Comparison of ENCODE assay signal across 19 cellular contexts in genomic region chr18:29862824-29863223, GRCh38.
DNase-seq lines count a peak whose midpoint lies in the region; ATAC-seq, FAIRE-seq and TF ChIP-seq lines count a peak whose summit lies in the region.
"Had no signal": no experiment of that assay in that cellular context is flagged by ENCODE, and none has a peak within 500 bp of the region (broad histone marks: within the 10 kb centered on the region; RNA-seq: fewer than 3 reads in every experiment).

No MANE protein-coding gene starts in this region.

- no peaks in the 10 kb centered on the region for H3K9me3 ChIP-seq in H9 (ENCODE audit: control insufficient read depth, low read depth, low read length)
- no peaks in the 10 kb centered on the region for H3K9me3 ChIP-seq in H1 (ENCODE audit: insufficient read depth in 2 of 2, low read depth in 1 of 2, low read length in 1 of 2)
- H3K9me3 ChIP-seq in iPS-18a (ENCODE audit: control insufficient read depth, low read depth, low read length) = no peaks in the 10 kb centered on the region
- H3K9me3 ChIP-seq: A549 had no signal

- TF ChIP-seq EP300 in H1 (IDR thresholded peaks at IDR 0.05; ENCODE audit: borderline replicate concordance in 1 of 2, low read depth in 2 of 2, low read length in 2 of 2) = no peak

- no peak overlapping the region for H4K5ac ChIP-seq in H9 (ENCODE audit: insufficient read length, low read depth, low read length)
- no peak overlapping the region for H4K5ac ChIP-seq in H1 (ENCODE audit: insufficient read length, low read depth, low read length)

- FAIRE-seq in H1 (lab: Jason Lieb, UNC) = peak; percentile 75
- FAIRE-seq: A549, GM12878, GM19239 had no signal

- H2BK20ac ChIP-seq in H9 (ENCODE audit: low read depth, low read length, poor library complexity, severe bottlenecking) (no peak overlapping the region), H1 (ENCODE audit: low read length) (no peak overlapping the region)

- peaks cover 15% of the 10 kb centered on the region for H3K27me3 Mint-ChIP-seq in H9 (ENCODE audit: low read depth)
- no peaks in the 10 kb centered on the region for H3K27me3 Mint-ChIP-seq in activated CD4-positive, alpha-beta memory T cell treated with anti-CD3 and anti-CD28 coated beads, Interleukin-2, amount 10 ng/mL, durations not matched to agents 7 days and 5 days
- H3K27me3 Mint-ChIP-seq: CD4-positive, alpha-beta T cell had no signal

- no peak for TF ChIP-seq RAD21 in H1 (IDR thresholded peaks at IDR 0.05 in 1 of 2, conservative IDR thresholded peaks at IDR 0.05 in 1 of 2; ENCODE audit: low read depth in 2 of 2, low read length in 2 of 2)

- H3K9ac ChIP-seq in H9 (ENCODE audit: extremely low read depth, insufficient read length, low read length) = no peak overlapping the region
- no peak overlapping the region for H3K9ac ChIP-seq in H1 (replicated peaks in 1 of 4; ENCODE audit: extremely low read depth in 1 of 4, low read depth in 3 of 4, low read length in 3 of 4)
- H3K9ac ChIP-seq in iPS-18a (ENCODE audit: low read length) = no peak overlapping the region

- H3K4me2 ChIP-seq in H9 (ENCODE audit: insufficient read depth, insufficient read length, low read length) (peak overlapping the region; percentile 21), H1 (ENCODE audit: insufficient read depth in 1 of 2, low read depth in 2 of 2, low read length in 2 of 2) (peak overlapping the region; percentile 40 to 51; a peak in 3 of 4 replicates)
- H3K4me2 ChIP-seq: A549 had no signal

- H3K27ac ChIP-seq in H9 (ENCODE audit: insufficient read length, low read depth, low read length) = no peak overlapping the region
- H3K27ac ChIP-seq in H1 (ENCODE audit: low read depth, low read length) = no peak overlapping the region
- H3K27ac ChIP-seq in iPS-18a (ENCODE audit: low read length) = no peak overlapping the region
- H3K27ac ChIP-seq: 22Rv1, A549, C4-2B had no signal

- H3K18ac ChIP-seq in H9 (ENCODE audit: insufficient read length, low read depth, low read length) = no peak overlapping the region
- no peak overlapping the region for H3K18ac ChIP-seq in H1 (ENCODE audit: extremely low read depth, low read length)

- H3K27me3 ChIP-seq in H9 (ENCODE audit: insufficient read depth, low read length) = no peaks in the 10 kb centered on the region
- no peaks in the 10 kb centered on the region for H3K27me3 ChIP-seq in H1 (replicated peaks in 1 of 4; ENCODE audit: control insufficient read depth in 3 of 4, extremely low read depth in 1 of 4, insufficient read depth in 3 of 4, low read length in 3 of 4)
- peaks cover 16% of the 10 kb centered on the region for H3K27me3 ChIP-seq in iPS-18a (ENCODE audit: control insufficient read depth, insufficient read depth, low read length)

- H2AFZ ChIP-seq in H9 (ENCODE audit: low read length) (no peak overlapping the region), H1 (ENCODE audit: low read length) (no peak overlapping the region)

- H3K79me2 ChIP-seq in H9 (ENCODE audit: insufficient read depth, low read length) (no peaks in the 10 kb centered on the region), H1 (ENCODE audit: control insufficient read depth in 1 of 2, insufficient read depth in 2 of 2, low read length in 2 of 2) (no peaks in the 10 kb centered on the region)

- H3K56ac ChIP-seq in H9 (ENCODE audit: insufficient read length, low read depth, low read length) (no peak overlapping the region), H1 (replicated peaks; ENCODE audit: insufficient read length, low read depth, low read length) (no peak overlapping the region)

- WGBS in H9 (ENCODE audit: extremely low coverage, insufficient read length, low lambda C conversion rate) = no CpG with 5 or more reads among the region's 1 CpG
- WGBS in H1 (ENCODE audit: extremely low coverage in 1 of 2, insufficient coverage in 1 of 2, insufficient read length in 1 of 2, insufficient replicate concordance in 2 of 2, low coverage in 1 of 2, low lambda C conversion rate in 2 of 2, missing lambda C conversion rate in 1 of 2), 2 experiments = 30% methylated on average over 1 of the region's 1 CpG; no CpG with 5 or more reads in 1 of the 2 experiments

- no peaks in the 10 kb centered on the region for H3K36me3 Mint-ChIP-seq in H9 (ENCODE audit: insufficient read depth in 1 of 3, low read depth in 3 of 3)
- H3K36me3 Mint-ChIP-seq in activated CD4-positive, alpha-beta memory T cell treated with anti-CD3 and anti-CD28 coated beads, Interleukin-2, amount 10 ng/mL, durations not matched to agents 7 days and 5 days (ENCODE audit: low read depth) = no peaks in the 10 kb centered on the region

- H3K23me2 ChIP-seq in H9 (ENCODE audit: insufficient read length, low read depth, low read length, poor library complexity, severe bottlenecking) (no peaks in the 10 kb centered on the region), H1 (ENCODE audit: low read depth, low read length) (no peaks in the 10 kb centered on the region)

- H3K4me3 ChIP-seq in H1 (ENCODE audit: extremely low read depth in 1 of 4, insufficient read depth in 2 of 4, low read depth in 3 of 4, low read length in 4 of 4) (no peak overlapping the region), iPS-18a (ENCODE audit: low read length) (peak overlapping the region; percentile 6)
- H3K4me3 ChIP-seq: A549, GM12878 had no signal

- H3K79me1 ChIP-seq in H9 (ENCODE audit: insufficient read depth, low read depth, low read length, poor library complexity, severe bottlenecking) (no peaks in the 10 kb centered on the region), H1 (ENCODE audit: low read depth, low read length) (no peaks in the 10 kb centered on the region)

- no peak overlapping the region for H4K91ac ChIP-seq in H9 (ENCODE audit: insufficient read length, low read depth, low read length)
- no peak overlapping the region for H4K91ac ChIP-seq in H1 (replicated peaks; ENCODE audit: insufficient read length, low read length)

- no peak overlapping the region for H3K23ac ChIP-seq in H9 (ENCODE audit: insufficient read length, low read depth, low read length)
- H3K23ac ChIP-seq in H1 (ENCODE audit: insufficient read length) = no peak overlapping the region

- H4K8ac ChIP-seq in H9 (replicated peaks; ENCODE audit: insufficient read length, low read depth, low read length) (no peak overlapping the region), H1 (ENCODE audit: extremely low read depth, insufficient read depth, low read length) (no peak overlapping the region)

- no peak overlapping the region for H3T11ph ChIP-seq in H9 (ENCODE audit: low read length)

- ATAC-seq in left ventricle myocardium superior = no peak
- ATAC-seq: A549, GM12878 had no signal

- H2AK5ac ChIP-seq in H9 (ENCODE audit: insufficient read length, low read length) (no peak overlapping the region), H1 (ENCODE audit: low read depth, low read length) (no peak overlapping the region)

- H2BK5ac ChIP-seq in H9 (ENCODE audit: insufficient read length, low read length) (no peak overlapping the region), H1 (ENCODE audit: low read depth, low read length) (no peak overlapping the region)

- POLR2A ChIA-PET in H1 (lab: Charles Lee; ENCODE audit: partially characterized antibody) = no interaction called here
- POLR2A ChIA-PET in activated CD4-positive, alpha-beta memory T cell treated with anti-CD3 and anti-CD28 coated beads, Interleukin-2, amount 10 ng/mL, durations not matched to agents 7 days and 5 days (lab: Charles Lee) = no interaction called here

- H3K4me1 Mint-ChIP-seq in H9 = peaks cover 11% of the 10 kb centered on the region in 2 experiments
- H3K4me1 Mint-ChIP-seq in activated CD4-positive, alpha-beta memory T cell treated with anti-CD3 and anti-CD28 coated beads, Interleukin-2, amount 10 ng/mL, durations not matched to agents 7 days and 5 days = no peaks in the 10 kb centered on the region

- H3K27ac Mint-ChIP-seq in H9 = no peak overlapping the region
- no peak overlapping the region for H3K27ac Mint-ChIP-seq in activated CD4-positive, alpha-beta memory T cell treated with anti-CD3 and anti-CD28 coated beads, Interleukin-2, amount 10 ng/mL, durations not matched to agents 7 days and 5 days
- H3K27ac Mint-ChIP-seq: CD4-positive, alpha-beta T cell had no signal

- H2BK15ac ChIP-seq in H9 (ENCODE audit: low read depth, low read length) (no peak overlapping the region), H1 (ENCODE audit: low read length) (no peak overlapping the region)

- no peaks in the 10 kb centered on the region for H3K9me3 Mint-ChIP-seq in H9
- H3K9me3 Mint-ChIP-seq in activated CD4-positive, alpha-beta memory T cell treated with anti-CD3 and anti-CD28 coated beads, Interleukin-2, amount 10 ng/mL, durations not matched to agents 7 days and 5 days = peaks cover 3% of the 10 kb centered on the region

- H2BK12ac ChIP-seq in H9 (ENCODE audit: insufficient read length, low read depth, low read length) (no peak overlapping the region), H1 (ENCODE audit: low read depth, low read length) (no peak overlapping the region)

- no peak for TF ChIP-seq CTCF in H9 (conservative IDR thresholded peaks at IDR 0.05)
- no peak for TF ChIP-seq CTCF in H1 (IDR thresholded peaks at IDR 0.05; ENCODE audit: control extremely low read depth in 1 of 3, insufficient read depth in 1 of 3, low read depth in 1 of 3, low read length in 3 of 3)

- H3K4me3 Mint-ChIP-seq in H9 = no peak overlapping the region
- H3K4me3 Mint-ChIP-seq in activated CD4-positive, alpha-beta memory T cell treated with anti-CD3 and anti-CD28 coated beads, Interleukin-2, amount 10 ng/mL, durations not matched to agents 7 days and 5 days = no peak overlapping the region
- H3K4me3 Mint-ChIP-seq: CD4-positive, alpha-beta T cell had no signal

- intact Hi-C loops in left ventricle myocardium superior (cut with micrococcal nuclease) = no loop called here

- TF ChIP-seq POLR2A in H1 (IDR thresholded peaks at IDR 0.05; ENCODE audit: control extremely low read depth in 1 of 2, low read depth in 2 of 2, low read length in 2 of 2) = no peak

- CTCF ChIA-PET in H1 (lab: Charles Lee; ENCODE audit: partially characterized antibody) = interaction anchor here (2.5 kb wide), 1 partner anchor 12 kb away, joined by 7 read pairs; no protein-coding TSS in a partner anchor
- CTCF ChIA-PET in activated CD4-positive, alpha-beta memory T cell treated with anti-CD3 and anti-CD28 coated beads, Interleukin-2, amount 10 ng/mL, durations not matched to agents 7 days and 5 days (lab: Charles Lee) = no interaction called here

- H3K4ac ChIP-seq in H9 (ENCODE audit: low read depth, low read length) (no peak overlapping the region), H1 (replicated peaks; ENCODE audit: insufficient read length, low read depth, low read length) (no peak overlapping the region)

- H2BK120ac ChIP-seq in H9 (ENCODE audit: low read depth, low read length, poor library complexity, severe bottlenecking) (no peak overlapping the region), H1 (replicated peaks; ENCODE audit: low read depth, low read length) (no peak overlapping the region)

- DNase-seq in COLO829 (ENCODE audit: low spot score) (peak; percentile 18), H9 (no peak), H1 (ENCODE audit: low read depth in 1 of 2, low spot score in 2 of 2) (no peak), NCI-H82 (lab: John Stamatoyannopoulos, UW) (no peak), T1000 (lab: John Stamatoyannopoulos, UW) (no peak), left ventricle myocardium superior (no peak)
- no peak for DNase-seq in activated CD4-positive, alpha-beta memory T cell treated with anti-CD3 and anti-CD28 coated beads, Interleukin-2, amount 10 ng/mL, durations not matched to agents 7 days and 5 days
- DNase-seq: AML-193; CD4-positive, alpha-beta T cell; DMS79 treated with DMSO at 0.1 percent for 48 hours; GF-D8; GOT3; HCEC 1CT had no signal

- H3K4me1 ChIP-seq in H9 (ENCODE audit: insufficient read depth, low read length) = no peaks in the 10 kb centered on the region
- peaks cover 0 to 5% (median 0%) of the 10 kb centered on the region in 4 experiments; a peak in 1 of 7 replicates for H3K4me1 ChIP-seq in H1 (replicated peaks in 1 of 4; ENCODE audit: control insufficient read depth in 3 of 4, insufficient read depth in 4 of 4, low read length in 3 of 4)
- H3K4me1 ChIP-seq in iPS-18a (ENCODE audit: control insufficient read depth, low read depth, low read length) = peaks cover 7% of the 10 kb centered on the region
- H3K4me1 ChIP-seq: A549 had no signal

- H4K20me1 ChIP-seq in H9 (ENCODE audit: control insufficient read depth, insufficient read depth, insufficient read length) (no peaks in the 10 kb centered on the region), H1 (replicated peaks in 1 of 2; ENCODE audit: control insufficient read depth in 1 of 2, insufficient read depth in 2 of 2, low read length in 2 of 2) (no peaks in the 10 kb centered on the region)

- H3K36me3 ChIP-seq in H1 (ENCODE audit: control insufficient read depth in 2 of 4, insufficient read depth in 4 of 4, low read length in 3 of 4) (no peaks in the 10 kb centered on the region), iPS-18a (ENCODE audit: control insufficient read depth, low read depth, low read length) (no peaks in the 10 kb centered on the region)

- H3K14ac ChIP-seq in H9 (ENCODE audit: insufficient read depth, low read length) (no peak overlapping the region), H1 (ENCODE audit: insufficient read length) (no peak overlapping the region)
